22 cellular contexts compared by ENCODE assay signal in genomic region chr11:20415432-20415831, GRCh38. TPM values are rescaled to one million over a fixed set of nuclear protein-coding genes. Genes with fewer than 3 reads are reported as not detected.
DNase-seq lines count a peak whose midpoint lies in the region; ATAC-seq, FAIRE-seq and TF ChIP-seq lines count a peak whose summit lies in the region.
"Had no signal": no experiment of that assay in that cellular context is flagged by ENCODE, and none has a peak within 500 bp of the region (broad histone marks: within the 10 kb centered on the region; RNA-seq: fewer than 3 reads in every experiment).

No MANE protein-coding gene starts in this region.

- peak; percentile 81 for ATAC-seq in HG02759 (IDR thresholded peaks at IDR 0.05; ENCODE audit: unreplicated experiment)
- ATAC-seq: PC-3 had no signal

- no peaks in the 10 kb centered on the region for H3K9me3 ChIP-seq in endodermal cell (ENCODE audit: control insufficient read depth, low read length)
- H3K9me3 ChIP-seq: SK-N-SH had no signal

- H3K27ac Mint-ChIP-seq in endodermal cell = no peak overlapping the region

- TF ChIP-seq CTCF in epithelial cell of esophagus (IDR thresholded peaks at IDR 0.05; ENCODE audit: insufficient read depth, low read depth, low read length, missing control alignments) = no peak
- TF ChIP-seq CTCF in endodermal cell (conservative IDR thresholded peaks at IDR 0.05) = no peak

- no peak overlapping the region for H3K4me3 Mint-ChIP-seq in endodermal cell

- TF ChIP-seq POLR2A in GM12891 (IDR thresholded peaks at IDR 0.05; ENCODE audit: low read depth, low read length) (no peak), GM12892 (IDR thresholded peaks at IDR 0.05; ENCODE audit: low read depth, low read length) (no peak)

- H3K27me3 ChIP-seq in endodermal cell (ENCODE audit: control insufficient read depth, insufficient read depth, low read length, poor library complexity, severe bottlenecking) = no peaks in the 10 kb centered on the region

- no peak overlapping the region for H3K4me3 ChIP-seq in epithelial cell of esophagus (ENCODE audit: low read length)
- H3K4me3 ChIP-seq in endodermal cell (ENCODE audit: low read length) = no peak overlapping the region
- H3K4me3 ChIP-seq: GM23248 had no signal

- no peaks in the 10 kb centered on the region for H3K4me1 Mint-ChIP-seq in endodermal cell

- peaks cover 15% of the 10 kb centered on the region for H3K36me3 Mint-ChIP-seq in endodermal cell (ENCODE audit: low read depth)

- peaks cover 2% of the 10 kb centered on the region for H3K36me3 ChIP-seq in endodermal cell (ENCODE audit: control insufficient read depth, insufficient read depth, low read length)

- no peak overlapping the region for H3K27ac ChIP-seq in endodermal cell (ENCODE audit: low read depth, low read length)
- H3K27ac ChIP-seq: C4-2B, GM23248 had no signal

- H3K9me3 Mint-ChIP-seq in endodermal cell = no peaks in the 10 kb centered on the region

- H3K4me1 ChIP-seq in endodermal cell (ENCODE audit: control insufficient read depth, insufficient read depth, low read length) = no peaks in the 10 kb centered on the region

- no peak overlapping the region for H3K9ac ChIP-seq in endodermal cell (ENCODE audit: extremely low read depth, low read length, poor library complexity, severe bottlenecking)
- H3K9ac ChIP-seq: GM23248, SK-N-SH had no signal

- peak; percentile 26 for FAIRE-seq in GM12891 (lab: Jason Lieb, UNC)
- FAIRE-seq in GM12892 (lab: Jason Lieb, UNC) = peak; percentile 81
- FAIRE-seq: D721Med, HTR-8/SVneo had no signal

- H3K27me3 Mint-ChIP-seq in endodermal cell (ENCODE audit: insufficient read depth) = no peaks in the 10 kb centered on the region

- DNase-seq in GM12891 (ENCODE audit: insufficient read length, low spot score) = no peak
- DNase-seq in GM12892 (ENCODE audit: insufficient read length) = no peak
- DNase-seq in epithelial cell of esophagus (ENCODE audit: low read depth) = peak; percentile 13
- no peak for DNase-seq in NCI-H146 (lab: John Stamatoyannopoulos, UW)
- no peak for DNase-seq in endodermal cell
- DNase-seq in NCI-H524 treated with DMSO at 0.1 percent for 48 hours (lab: John Stamatoyannopoulos, UW) = no peak
- DNase-seq: AML-193, GM23248, HCEC 1CT, IMR-90, NCI-H1417 treated with DMSO at 0.1 percent for 48 hours, NCI-H1930, NCI-H226, NCI-H524, PC-3, RPMI8226, SHP77 treated with DMSO at 0.1 percent for 48 hours, SK-N-SH had no signal

TF ChIP-seq in GM12891, 5 proteins besides CTCF, POLR2A, EP300 and RAD21:
- no peak for TF ChIP-seq PAX5 (IDR thresholded peaks at IDR 0.05; ENCODE audit: insufficient read depth, low read length, severe bottlenecking)
- no peak for TF ChIP-seq TAF1 (IDR thresholded peaks at IDR 0.05; ENCODE audit: low read depth, low read length)
TF ChIP-seq in GM12891: peak in this region for 0.

RNA-seq across cellular contexts. Expression of gene PRMT3, which starts 27.9 kb away (rescaled TPM):
- 8.9 TPM for polyA plus RNA-seq in GM12891 (2012; ENCODE audit: low read depth, missing spikeins)
- 22.9 TPM for polyA plus RNA-seq in GM12892 (2012; ENCODE audit: missing spikeins)
- total RNA-seq in endodermal cell = 10 to 100 TPM; 26.2 to 27.1 TPM
- polyA plus RNA-seq in endodermal cell (2013, experiment 1 of 2) = 22.0 TPM
- polyA plus RNA-seq in endodermal cell (2013, experiment 2 of 2) = 21.7 TPM

RNA-seq across cellular contexts. Expression of gene HTATIP2, which starts 51.9 kb away (rescaled TPM):
- 18.9 TPM for polyA plus RNA-seq in GM12891 (2012; ENCODE audit: low read depth, missing spikeins)
- polyA plus RNA-seq in GM12892 (2012; ENCODE audit: missing spikeins) = 31.5 TPM
- 10 to 100 TPM; 52.5 to 66.6 TPM for total RNA-seq in endodermal cell
- polyA plus RNA-seq in endodermal cell (2013, experiment 1 of 2) = 10.2 TPM
- polyA plus RNA-seq in endodermal cell (2013, experiment 2 of 2) = 9.6 TPM
- polyA plus RNA-seq: SK-N-SH had no signal
